In genomic region chr1:30603081-30603858, GRCh38 we compare ENCODE assay signal across 28 cellular contexts.
"Had no signal": no experiment of that assay in that cellular context is flagged by ENCODE, and none has a peak within 500 bp of the region (broad histone marks: within the 10 kb centered on the region; RNA-seq: fewer than 3 reads in every experiment).

No MANE protein-coding gene starts in this region.

- H3K4me3 ChIP-seq: esophagus squamous epithelium, gastroesophageal sphincter had no signal

- H3K9me3 ChIP-seq: esophagus squamous epithelium, gastroesophageal sphincter had no signal

- H3K27ac Mint-ChIP-seq: activated B cell treated with CpG ODN at 0.5 μM for 24 hours; activated CD8-positive, alpha-beta T cell treated with anti-CD3 and anti-CD28 coated beads for 36 hours; activated naive CD8-positive, alpha-beta T cell; activated T-helper 17 cell treated with anti-CD3 and anti-CD28 coated beads, Interleukin-2, amount 50 U/mL, for 72 hours; T-helper 17 cell; T-helper 2 cell treated with Interferon-gamma antibody and Interleukin-4, amounts not matched to agents 5 μg/mL and 100 μg/mL, for 36 hours had no signal

- DNase-seq: activated B cell treated with CpG ODN at 0.5 μM for 24 hours; activated CD4-positive, alpha-beta T cell treated with anti-CD3 and anti-CD28 coated beads for 48 hours; activated CD4-positive, alpha-beta T cell treated with anti-CD3 and anti-CD28 coated beads, Interleukin-2, amount 50 U/mL, for 1 hour; activated CD4-positive, alpha-beta T cell treated with anti-CD3 and anti-CD28 coated beads, Interleukin-2, amount 50 U/mL, for 48 hours; activated CD8-positive, alpha-beta memory T cell treated with anti-CD3 and anti-CD28 coated beads for 24 hours; activated CD8-positive, alpha-beta T cell treated with anti-CD3 and anti-CD28 coated beads for 36 hours; activated effector memory CD4-positive, alpha-beta T cell treated with Interleukin-2 at 50 U/mL for 16 hours; activated gamma-delta T cell treated with Interleukin-2 at 50 U/mL for 16 hours; activated naive CD4-positive, alpha-beta T cell treated with anti-CD3 and anti-CD28 coated beads, Interleukin-2, amount 50 U/mL, for 16 hours; activated naive CD4-positive, alpha-beta T cell treated with Interleukin-2 at 50 U/mL for 16 hours; activated T-cell treated with anti-CD3 and anti-CD28 coated beads, Interleukin-2, amount 50 U/mL, for 4 hours; amniotic stem cell; anterior cingulate cortex; brain microvascular endothelial cell; caudate nucleus; effector memory CD4-positive, alpha-beta T cell; erythroblast; esophagus squamous epithelium; foreskin melanocyte; T-helper 1 cell; T-helper 17 cell; T1000; WERI-Rb-1 had no signal

- H3K36me3 Mint-ChIP-seq: activated naive CD8-positive, alpha-beta T cell had no signal

- ATAC-seq: activated CD4-positive, CD25-positive, alpha-beta regulatory T cell treated with anti-CD3 and anti-CD28 coated beads, Interleukin-2, amount 50 U/mL, for 24 hours; activated CD8-positive, alpha-beta T cell treated with anti-CD3 and anti-CD28 coated beads for 36 hours; activated T-cell treated with anti-CD3 and anti-CD28 coated beads, Interleukin-2, amount 50 U/mL, for 4 hours; activated T-helper 17 cell treated with anti-CD3 and anti-CD28 coated beads, Interleukin-2, amount 50 U/mL, for 72 hours; gastroesophageal sphincter; T-helper 17 cell had no signal

- H3K27me3 ChIP-seq: brain microvascular endothelial cell had no signal

- H3K4me1 ChIP-seq: esophagus squamous epithelium, gastroesophageal sphincter had no signal

- H3K4me1 Mint-ChIP-seq: activated B cell treated with CpG ODN at 0.5 μM for 24 hours; activated T-helper 17 cell treated with anti-CD3 and anti-CD28 coated beads, Interleukin-2, amount 50 U/mL, for 72 hours; T-helper 17 cell had no signal

- H3K27ac ChIP-seq: brain microvascular endothelial cell, esophagus squamous epithelium, gastroesophageal sphincter, WERI-Rb-1 had no signal

- H3K36me3 ChIP-seq: brain microvascular endothelial cell, esophagus squamous epithelium, gastroesophageal sphincter, WERI-Rb-1 had no signal

- H3K4me3 Mint-ChIP-seq: activated B cell treated with CpG ODN at 0.5 μM for 24 hours; activated CD8-positive, alpha-beta T cell treated with anti-CD3 and anti-CD28 coated beads for 36 hours; activated naive CD8-positive, alpha-beta T cell; activated T-cell treated with anti-CD3 and anti-CD28 coated beads, Interleukin-2, amount 50 U/mL, for 4 hours; activated T-helper 17 cell treated with anti-CD3 and anti-CD28 coated beads, Interleukin-2, amount 50 U/mL, for 72 hours; T-helper 17 cell; T-helper 2 cell treated with Interferon-gamma antibody and Interleukin-4, amounts not matched to agents 5 μg/mL and 100 μg/mL, for 36 hours had no signal

- H3K9me3 Mint-ChIP-seq: activated CD8-positive, alpha-beta T cell treated with anti-CD3 and anti-CD28 coated beads for 36 hours; activated T-cell treated with anti-CD3 and anti-CD28 coated beads, Interleukin-2, amount 50 U/mL, for 4 hours; activated T-helper 17 cell treated with anti-CD3 and anti-CD28 coated beads, Interleukin-2, amount 50 U/mL, for 72 hours; T-helper 2 cell treated with Interferon-gamma antibody and Interleukin-4, amounts not matched to agents 5 μg/mL and 100 μg/mL, for 36 hours had no signal
